In genomic region chr1:109535971-109536491, GRCh38 we compare ENCODE assay signal across 13 cellular contexts. TPM values are rescaled to one million over a fixed set of nuclear protein-coding genes. Genes with fewer than 3 reads are reported as not detected.
A peak's percentile ranks its signal among the peaks of the same experiment; 100 is the strongest.
DNase-seq lines count a peak whose midpoint lies in the region; ATAC-seq and TF ChIP-seq lines count a peak whose summit lies in the region.
"Had no signal": no experiment of that assay in that cellular context is flagged by ENCODE, and none has a peak within 500 bp of the region (broad histone marks: within the 10 kb centered on the region; RNA-seq: fewer than 3 reads in every experiment).

No MANE protein-coding gene starts in this region.

- peak overlapping the region; percentile 30 for H3K4me3 ChIP-seq in psoas muscle
- no peak overlapping the region for H3K4me3 ChIP-seq in GM23338
- no peak overlapping the region for H3K4me3 ChIP-seq in Peyer's patch

- peaks cover 7% of the 10 kb centered on the region for H3K27me3 Mint-ChIP-seq in GM23338 (ENCODE audit: insufficient read depth, low read depth, poor library complexity)

- no peak overlapping the region for H2AFZ ChIP-seq in GM23338

- no peaks in the 10 kb centered on the region for H4K20me1 ChIP-seq in GM23338 (replicated peaks; ENCODE audit: insufficient read depth)

- no peaks in the 10 kb centered on the region for H3K79me2 ChIP-seq in GM23338 (replicated peaks; ENCODE audit: insufficient read depth)

- peaks cover 7% of the 10 kb centered on the region for H3K4me1 Mint-ChIP-seq in GM23338

- in situ Hi-C loops in G401 (cut with HindIII; ENCODE audit: low sequenced_read_pairs), result loop anchor here (5.0 kb wide), 1 partner anchor 44 kb away; the partner anchor contains the start of gene CYB561D1

- H3K9me3 Mint-ChIP-seq in GM23338, result no peaks in the 10 kb centered on the region

- ATAC-seq in psoas muscle (peak; percentile 73 to 79 (median 76)), GM18909 (IDR thresholded peaks at IDR 0.05; ENCODE audit: poor library complexity, unreplicated experiment) (no peak), GM23338 (no peak)

- no peaks in the 10 kb centered on the region for H3K9me2 ChIP-seq in GM23338 (ENCODE audit: insufficient read depth)

- DNase-seq in G401 (ENCODE audit: low spot score) (peak; percentile 88), NCI-H82 (lab: John Stamatoyannopoulos, UW) (peak; percentile 90), cardiac septum (ENCODE audit: low spot score) (peak; percentile 77), psoas muscle (peak; percentile 45 to 84), NCI-H146 treated with DMSO at 0.1 percent for 48 hours (lab: John Stamatoyannopoulos, UW; ENCODE audit: unreplicated experiment) (no peak), GM23338 (ENCODE audit: low spot score) (no peak), Peyer's patch (no peak)
- DNase-seq: AML-193; aorta; erythroblast; stimulated activated CD4-positive, alpha-beta T cell treated with anti-CD3 and anti-CD28 coated beads, Interleukin-4, amount 100 ng/mL, for 1 hour had no signal

- no peak overlapping the region for H3K4me2 ChIP-seq in GM23338

- H3K27me3 ChIP-seq in psoas muscle (ENCODE audit: insufficient read depth in 3 of 3, low read length in 2 of 3) (no peaks in the 10 kb centered on the region), GM23338 (ENCODE audit: insufficient read depth) (no peaks in the 10 kb centered on the region), Peyer's patch (no peaks in the 10 kb centered on the region)

- H3K36me3 ChIP-seq in psoas muscle (ENCODE audit: insufficient read depth in 1 of 2, low read depth in 1 of 2) (no peaks in the 10 kb centered on the region), GM23338 (ENCODE audit: insufficient read depth) (no peaks in the 10 kb centered on the region), Peyer's patch (no peaks in the 10 kb centered on the region)

- no peaks in the 10 kb centered on the region for H3K36me3 Mint-ChIP-seq in GM23338 (ENCODE audit: low read depth)

- intact Hi-C loops in cardiac septum (cut with DNase I), result no loop called here
- intact Hi-C loops in psoas muscle (cut with DNase I), result no loop called here

- no peak overlapping the region for H3K27ac Mint-ChIP-seq in GM23338

- WGBS in psoas muscle, 3 donors, result 18 to 27% (median 24%) methylated on average over 5 of the region's 5 CpGs

- no peak for TF ChIP-seq CTCF in psoas muscle (IDR thresholded peaks at IDR 0.05)
- no peak for TF ChIP-seq CTCF in GM23338 (conservative IDR thresholded peaks at IDR 0.05; ENCODE audit: low read depth in 2 of 2)
- no peak for TF ChIP-seq CTCF in Peyer's patch (IDR thresholded peaks at IDR 0.05)

- H3K9me3 ChIP-seq in psoas muscle (no peaks in the 10 kb centered on the region), Peyer's patch (no peaks in the 10 kb centered on the region)

- no peak for TF ChIP-seq POLR2A in Peyer's patch (IDR thresholded peaks at IDR 0.05)

- H3K4me1 ChIP-seq in psoas muscle (peaks cover 53% of the 10 kb centered on the region), GM23338 (ENCODE audit: insufficient read depth) (peaks cover 4% of the 10 kb centered on the region; the same call in 1 of the 2 replicates), Peyer's patch (peaks cover 0 to 10% (median 6%) of the 10 kb centered on the region in 4 donors)

- no peak overlapping the region for H3K4me3 Mint-ChIP-seq in GM23338

- no peaks in the 10 kb centered on the region for H3F3A ChIP-seq in GM23338 (replicated peaks; ENCODE audit: low read depth)

- peak overlapping the region; percentile 85 for H3K27ac ChIP-seq in psoas muscle
- no peak overlapping the region for H3K27ac ChIP-seq in GM23338 (ENCODE audit: low read depth)
- peak overlapping the region in 1 of 4 donors; percentile 22 for H3K27ac ChIP-seq in Peyer's patch

TF ChIP-seq in GM23338, 12 proteins besides CTCF, POLR2A, EP300 and RAD21 (continues in another document):
- no peak for TF ChIP-seq JUNB (IDR thresholded peaks at IDR 0.05; ENCODE audit: unreplicated experiment)

RNA-seq across cellular contexts. Expression of gene GPR61, which starts 3.6 kb away (rescaled TPM):
- not detected in 2 replicates for total RNA-seq in G401 (2014; rRNA removed; shearing (Covaris generic))
- total RNA-seq in cardiac septum, result 0.13 TPM
- 1 to 10 TPM in 1 of 4 donors, under 1 TPM in 1, not detected in 2; 0.18 to 1.4 TPM for total RNA-seq in psoas muscle
- polyA plus RNA-seq in psoas muscle, result under 1 TPM in 1 of 3 donors, not detected in 2; 0.10 TPM
- total RNA-seq in GM23338 (2014; rRNA removed; shearing (Covaris generic)), result 0.58 TPM in 1 of 2 replicates, not detected in the other
- polyA plus RNA-seq in GM23338 (2016; fragmentation: Nextera tagmentation; extraction: Ambion mirVana), result 0.13 and 0.28 TPM in 2 replicates
- under 1 TPM in 1 of 4 donors, not detected in 3; 0.40 TPM for total RNA-seq in Peyer's patch
- total RNA-seq: aorta, H4 had no signal
- polyA plus RNA-seq: aorta had no signal

RNA-seq across cellular contexts. Expression of gene GNAI3, which starts 12.4 kb away (rescaled TPM):
- 6.8 and 8.9 TPM in 2 replicates for total RNA-seq in G401 (2014; rRNA removed; shearing (Covaris generic))
- total RNA-seq in cardiac septum, result 3.9 TPM
- 1 to 10 TPM; 1.4 to 2.3 (median 1.7) TPM for total RNA-seq in psoas muscle
- 1 to 10 TPM in 2 of 3 donors, under 1 TPM in 1; 0.96 to 2.9 (median 1.5) TPM for polyA plus RNA-seq in psoas muscle
- 9.6 and 10.2 TPM in 2 replicates for total RNA-seq in GM23338 (2014; rRNA removed; shearing (Covaris generic))
- 4.0 and 4.5 TPM in 2 replicates for polyA plus RNA-seq in GM23338 (2016; fragmentation: Nextera tagmentation; extraction: Ambion mirVana)
- 1 to 10 TPM; 4.1 to 6.8 (median 5.8) TPM for total RNA-seq in Peyer's patch

RNA-seq across cellular contexts. Expression of gene AMIGO1, which starts 26.5 kb away (rescaled TPM):
- 0.07 and 0.25 TPM in 2 replicates for total RNA-seq in G401 (2014; rRNA removed; shearing (Covaris generic))
- total RNA-seq in cardiac septum (13.8 TPM), psoas muscle (10 to 100 TPM in 3 of 4 donors, 1 to 10 TPM in 1; 8.7 to 16.6 (median 11.4) TPM), Peyer's patch (1 to 10 TPM; 2.5 to 7.4 (median 5.0) TPM)
- polyA plus RNA-seq in psoas muscle (10 to 100 TPM in 1 of 3 donors, 1 to 10 TPM in 2; 3.1 to 16.0 (median 8.0) TPM), GM23338 (2016; fragmentation: Nextera tagmentation; extraction: Ambion mirVana) (0.53 and 0.61 TPM in 2 replicates)
- total RNA-seq in GM23338 (2014; rRNA removed; shearing (Covaris generic)), result 2.3 and 3.8 TPM in 2 replicates

RNA-seq across cellular contexts. Expression of gene CYB561D1, which starts 42.1 kb away (rescaled TPM):
- 0.31 and 3.1 TPM in 2 replicates for total RNA-seq in G401 (2014; rRNA removed; shearing (Covaris generic))
- total RNA-seq in cardiac septum (5.5 TPM), psoas muscle (1 to 10 TPM; 2.4 to 4.0 (median 3.7) TPM), Peyer's patch (10 to 100 TPM in 3 of 4 donors, 1 to 10 TPM in 1; 1.7 to 24.0 (median 20.9) TPM)
- polyA plus RNA-seq in psoas muscle (10 to 100 TPM in 1 of 3 donors, 1 to 10 TPM in 2; 1.8 to 15.0 (median 3.5) TPM), GM23338 (2016; fragmentation: Nextera tagmentation; extraction: Ambion mirVana) (0.89 and 0.95 TPM in 2 replicates)
- total RNA-seq in GM23338 (2014; rRNA removed; shearing (Covaris generic)), result 2.7 and 4.4 TPM in 2 replicates

RNA-seq across cellular contexts. Expression of gene ATXN7L2, which starts 52.3 kb away (rescaled TPM):
- total RNA-seq in G401 (2014; rRNA removed; shearing (Covaris generic)), result 2.9 and 6.8 TPM in 2 replicates
- total RNA-seq in cardiac septum (3.8 TPM), psoas muscle (10 to 100 TPM in 1 of 4 donors, 1 to 10 TPM in 3; 4.4 to 14.1 (median 8.4) TPM), Peyer's patch (10 to 100 TPM in 1 of 4 donors, 1 to 10 TPM in 3; 2.3 to 12.7 (median 7.3) TPM)
- polyA plus RNA-seq in psoas muscle (1 to 10 TPM; 5.1 to 5.2 (median 5.1) TPM), GM23338 (2016; fragmentation: Nextera tagmentation; extraction: Ambion mirVana) (8.0 and 9.4 TPM in 2 replicates)
- 9.4 and 9.9 TPM in 2 replicates for total RNA-seq in GM23338 (2014; rRNA removed; shearing (Covaris generic))

Comparison
In these comparisons a context has a peak if more than half of its experiments do, and no peak if none do; other contexts are left out.
1. DNase-seq: peak in G401 (single experiment), NCI-H82 (single experiment), cardiac septum (single experiment) and psoas muscle (2 of 2); none in NCI-H146 treated with DMSO at 0.1 percent for 48 hours (single experiment), GM23338 (single experiment) and Peyer's patch (0 of 3).
2. ATAC-seq: peak in psoas muscle (4 of 4); none in GM18909 (single experiment) and GM23338 (single experiment).